Comparison of ENCODE assay signal across 1 cellular context in the genomic region with DNA sequence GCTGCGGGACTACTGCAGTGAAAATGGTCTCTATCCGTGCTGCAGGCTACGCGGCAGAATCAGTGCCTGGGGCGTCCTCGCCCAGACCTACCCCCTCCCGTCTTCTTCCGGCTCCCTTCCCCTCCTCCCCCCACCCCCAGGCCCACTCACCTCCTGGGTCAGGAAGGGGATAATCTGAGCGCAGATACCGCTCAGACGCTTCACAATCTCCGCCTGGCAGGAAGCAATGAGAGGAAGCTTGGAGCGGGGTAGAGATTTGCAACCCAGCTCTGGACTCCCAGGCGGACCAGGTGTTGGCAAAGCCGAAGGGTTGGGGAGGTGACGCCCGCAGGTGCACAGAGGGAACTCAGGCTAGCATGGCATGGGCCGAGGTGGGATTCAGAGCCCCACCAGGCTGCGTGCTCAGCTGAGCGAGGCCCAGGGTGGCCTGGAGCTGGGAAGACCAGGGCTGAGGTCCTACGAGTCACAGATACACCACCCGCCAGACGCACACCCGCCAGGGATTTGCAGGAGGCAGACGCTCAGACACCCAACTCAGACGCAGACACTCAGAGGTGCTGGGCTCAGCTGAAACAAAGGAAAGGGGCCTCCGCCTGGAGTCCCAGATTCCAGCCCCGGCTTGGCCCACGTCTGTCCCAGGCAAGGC.
TF ChIP-seq lines count a peak whose summit lies in the region.

No MANE protein-coding gene starts in this region.

TF ChIP-seq in SK-N-SH treated with all-trans-retinoic acid at 6 μM for 48 hours, 23 proteins besides CTCF, POLR2A, EP300 and RAD21 (continued from another document):
- TF ChIP-seq, protein P1, sequence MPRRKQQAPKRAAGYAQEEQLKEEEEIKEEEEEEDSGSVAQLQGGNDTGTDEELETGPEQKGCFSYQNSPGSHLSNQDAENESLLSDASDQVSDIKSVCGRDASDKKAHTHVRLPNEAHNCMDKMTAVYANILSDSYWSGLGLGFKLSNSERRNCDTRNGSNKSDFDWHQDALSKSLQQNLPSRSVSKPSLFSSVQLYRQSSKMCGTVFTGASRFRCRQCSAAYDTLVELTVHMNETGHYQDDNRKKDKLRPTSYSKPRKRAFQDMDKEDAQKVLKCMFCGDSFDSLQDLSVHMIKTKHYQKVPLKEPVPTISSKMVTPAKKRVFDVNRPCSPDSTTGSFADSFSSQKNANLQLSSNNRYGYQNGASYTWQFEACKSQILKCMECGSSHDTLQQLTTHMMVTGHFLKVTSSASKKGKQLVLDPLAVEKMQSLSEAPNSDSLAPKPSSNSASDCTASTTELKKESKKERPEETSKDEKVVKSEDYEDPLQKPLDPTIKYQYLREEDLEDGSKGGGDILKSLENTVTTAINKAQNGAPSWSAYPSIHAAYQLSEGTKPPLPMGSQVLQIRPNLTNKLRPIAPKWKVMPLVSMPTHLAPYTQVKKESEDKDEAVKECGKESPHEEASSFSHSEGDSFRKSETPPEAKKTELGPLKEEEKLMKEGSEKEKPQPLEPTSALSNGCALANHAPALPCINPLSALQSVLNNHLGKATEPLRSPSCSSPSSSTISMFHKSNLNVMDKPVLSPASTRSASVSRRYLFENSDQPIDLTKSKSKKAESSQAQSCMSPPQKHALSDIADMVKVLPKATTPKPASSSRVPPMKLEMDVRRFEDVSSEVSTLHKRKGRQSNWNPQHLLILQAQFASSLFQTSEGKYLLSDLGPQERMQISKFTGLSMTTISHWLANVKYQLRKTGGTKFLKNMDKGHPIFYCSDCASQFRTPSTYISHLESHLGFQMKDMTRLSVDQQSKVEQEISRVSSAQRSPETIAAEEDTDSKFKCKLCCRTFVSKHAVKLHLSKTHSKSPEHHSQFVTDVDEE (CRISPR knock-in tag; IDR thresholded peaks at IDR 0.05), result no peak
- TF ChIP-seq ZNF565 (CRISPR knock-in tag; conservative IDR thresholded peaks at IDR 0.05; ENCODE audit: low read depth) (no peak), BACH2 (CRISPR knock-in tag; IDR thresholded peaks at IDR 0.05; ENCODE audit: borderline replicate concordance) (no peak), RARB (CRISPR knock-in tag; IDR thresholded peaks at IDR 0.05) (no peak), ISL1 (CRISPR knock-in tag; IDR thresholded peaks at IDR 0.05) (no peak), OSR1 (CRISPR knock-in tag; IDR thresholded peaks at IDR 0.05) (no peak)
- TF ChIP-seq, protein P2, sequence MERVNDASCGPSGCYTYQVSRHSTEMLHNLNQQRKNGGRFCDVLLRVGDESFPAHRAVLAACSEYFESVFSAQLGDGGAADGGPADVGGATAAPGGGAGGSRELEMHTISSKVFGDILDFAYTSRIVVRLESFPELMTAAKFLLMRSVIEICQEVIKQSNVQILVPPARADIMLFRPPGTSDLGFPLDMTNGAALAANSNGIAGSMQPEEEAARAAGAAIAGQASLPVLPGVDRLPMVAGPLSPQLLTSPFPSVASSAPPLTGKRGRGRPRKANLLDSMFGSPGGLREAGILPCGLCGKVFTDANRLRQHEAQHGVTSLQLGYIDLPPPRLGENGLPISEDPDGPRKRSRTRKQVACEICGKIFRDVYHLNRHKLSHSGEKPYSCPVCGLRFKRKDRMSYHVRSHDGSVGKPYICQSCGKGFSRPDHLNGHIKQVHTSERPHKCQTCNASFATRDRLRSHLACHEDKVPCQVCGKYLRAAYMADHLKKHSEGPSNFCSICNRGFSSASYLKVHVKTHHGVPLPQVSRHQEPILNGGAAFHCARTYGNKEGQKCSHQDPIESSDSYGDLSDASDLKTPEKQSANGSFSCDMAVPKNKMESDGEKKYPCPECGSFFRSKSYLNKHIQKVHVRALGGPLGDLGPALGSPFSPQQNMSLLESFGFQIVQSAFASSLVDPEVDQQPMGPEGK (CRISPR knock-in tag; IDR thresholded peaks at IDR 0.05; ENCODE audit: borderline replicate concordance), result no peak
